ENCODE assay signal across 1 cellular context in the genomic region with DNA sequence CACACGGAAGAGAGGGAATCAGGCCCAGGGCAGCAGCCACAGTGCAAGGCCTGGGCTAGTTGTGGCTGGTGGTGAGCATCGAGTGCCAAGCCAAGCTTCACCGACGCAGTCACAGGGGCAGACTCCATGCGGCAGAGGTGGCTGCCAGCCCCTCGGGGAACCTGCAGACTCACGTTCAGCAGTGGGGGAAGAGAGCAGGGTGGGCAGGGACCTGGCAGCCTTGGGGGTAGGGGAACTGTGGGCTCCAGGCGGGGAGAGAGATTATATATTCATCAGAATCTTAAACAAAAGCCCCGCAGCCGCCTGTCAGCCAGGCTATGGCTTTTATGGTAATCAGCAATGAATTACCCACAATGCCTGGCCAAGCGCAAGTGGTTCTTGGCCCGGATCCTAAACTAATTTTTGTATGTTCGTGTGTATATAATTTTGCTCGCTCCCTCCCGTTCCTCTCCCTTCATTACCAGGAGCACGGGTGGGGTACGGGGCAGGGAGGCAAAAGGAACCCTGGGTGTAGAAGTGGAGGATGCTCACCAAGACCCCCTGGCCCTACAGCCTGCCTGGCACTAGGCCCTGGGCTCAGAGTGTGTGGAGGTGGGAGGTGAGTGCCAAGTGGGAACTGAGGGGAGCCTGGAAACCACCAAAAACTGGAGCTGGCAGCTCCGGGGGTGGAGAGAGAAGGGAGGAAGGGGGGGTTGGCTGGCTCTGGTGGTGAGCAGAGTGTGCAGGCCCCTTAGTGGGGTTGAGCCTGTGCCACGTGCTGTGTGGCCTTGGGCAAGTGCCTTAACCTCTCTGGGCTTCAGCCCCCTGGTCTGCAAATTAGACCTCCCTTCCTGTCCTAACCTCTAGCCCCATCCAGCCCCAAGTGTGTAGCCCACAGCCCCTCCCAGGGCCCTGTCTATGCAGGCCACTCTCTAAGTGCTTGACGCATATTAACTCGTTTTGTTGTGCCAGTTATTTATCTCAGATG.
TF ChIP-seq lines count a peak whose summit lies in the region.

No MANE protein-coding gene starts in this region.

TF ChIP-seq in H1, 55 proteins besides CTCF, POLR2A, EP300 and RAD21:
- TF ChIP-seq SP1 (IDR thresholded peaks at IDR 0.05; ENCODE audit: low read depth, low read length) (0 out of 2 replicates have a peak, but pooled peaks have one; percentile 43), POLR2AphosphoS5 (IDR thresholded peaks at IDR 0.05; ENCODE audit: low read depth, low read length) (peak; percentile 97), JUND (IDR thresholded peaks at IDR 0.05; ENCODE audit: low read length) (no peak), SIX5 (IDR thresholded peaks at IDR 0.05; ENCODE audit: low read depth, low read length) (no peak), TAF7 (optimal IDR thresholded peaks at IDR 0.05; ENCODE audit: borderline replicate concordance, low read depth, low read length) (peak; percentile 100), TBP (IDR thresholded peaks at IDR 0.05; ENCODE audit: low read depth, low read length) (peak; percentile 74; the same call in 1 of the 2 replicates), GTF2F1 (IDR thresholded peaks at IDR 0.05; ENCODE audit: borderline replicate concordance, low read depth, low read length) (peak; percentile 63; the same call in 1 of the 2 replicates), HDAC2 (IDR thresholded peaks at IDR 0.05; ENCODE audit: borderline replicate concordance in 1 of 2, low read depth in 2 of 2, low read length in 2 of 2) (no peak)
